Comparison of ENCODE assay signal across 29 cellular contexts in genomic region chr20:1754749-1755148, GRCh38.
"Had no signal": no experiment of that assay in that cellular context is flagged by ENCODE, and none has a peak within 500 bp of the region (broad histone marks: within the 10 kb centered on the region; RNA-seq: fewer than 3 reads in every experiment).

No MANE protein-coding gene starts in this region.

- ATAC-seq: stimulated activated effector memory CD8-positive, alpha-beta T cell treated with anti-CD3 and anti-CD28 coated beads, Interleukin-12 subunit alpha, Interleukin-12 subunit beta, amount 100 ng/mL, for 72 hours; stimulated activated memory B cell treated with anti-CD40 and anti-IgM and Interleukin-4, amounts not matched to agents 10 μg/mL and 1 μg/mL and 100 μg/mL, for 72 hours; stimulated activated naive B cell treated with anti-CD40 and anti-IgM and Interleukin-4, amounts not matched to agents 10 μg/mL and 1 μg/mL and 100 μg/mL, for 72 hours; stimulated activated naive CD8-positive, alpha-beta T cell treated with anti-CD3 and anti-CD28 coated beads, Interleukin-15, amount 100 ng/mL, for 72 hours; stimulated activated naive CD8-positive, alpha-beta T cell treated with anti-CD3 and anti-CD28 coated beads, Interleukin-15, Interleukin-2, amounts not matched to agents 100 U/mL and 50 U/mL, for 24 hours; upper lobe of right lung had no signal

- FAIRE-seq: urothelium cell line had no signal

- H3K36me3 Mint-ChIP-seq: stimulated activated effector memory CD8-positive, alpha-beta T cell treated with anti-CD3 and anti-CD28 coated beads, Interleukin-12 subunit alpha, Interleukin-12 subunit beta, amount 100 ng/mL, for 72 hours; stimulated activated naive B cell treated with anti-CD40 and anti-IgM and Interleukin-4, amounts not matched to agents 10 μg/mL and 1 μg/mL and 100 μg/mL, for 72 hours; type B pancreatic cell had no signal

- H3K4me1 ChIP-seq: stomach, suprapubic skin, testis, thyroid gland, tibial artery, upper lobe of right lung, uterus, vagina had no signal

- H3K9me3 ChIP-seq: suprapubic skin, testis, thoracic aorta, thyroid gland, tibial artery, tibial nerve, transverse colon, upper lobe of left lung, upper lobe of right lung, uterus, vagina had no signal

- H3K27ac ChIP-seq: stomach, suprapubic skin, testis, thoracic aorta, thyroid gland, tibial artery, tibial nerve, transverse colon, upper lobe of left lung, upper lobe of right lung, uterus, vagina had no signal

- H3K27me3 Mint-ChIP-seq: stimulated activated memory B cell treated with anti-CD40 and anti-IgM and Interleukin-4, amounts not matched to agents 10 μg/mL and 1 μg/mL and 100 μg/mL, for 72 hours; stimulated activated naive B cell treated with anti-CD40 and anti-IgM and Interleukin-4, amounts not matched to agents 10 μg/mL and 1 μg/mL and 100 μg/mL, for 72 hours; stimulated activated naive CD8-positive, alpha-beta T cell treated with anti-CD3 and anti-CD28 coated beads, Interleukin-15, amount 100 ng/mL, for 72 hours; stimulated activated naive CD8-positive, alpha-beta T cell treated with anti-CD3 and anti-CD28 coated beads, Interleukin-15, Interleukin-2, amounts not matched to agents 100 ng/mL and 50 ng/mL, for 24 hours had no signal

- H3K27ac Mint-ChIP-seq: stimulated activated effector memory CD8-positive, alpha-beta T cell treated with anti-CD3 and anti-CD28 coated beads, Interleukin-12 subunit alpha, Interleukin-12 subunit beta, amount 100 ng/mL, for 72 hours; stimulated activated memory B cell treated with anti-CD40 and anti-IgM and Interleukin-4, amounts not matched to agents 10 μg/mL and 1 μg/mL and 100 μg/mL, for 72 hours; stimulated activated naive CD8-positive, alpha-beta T cell treated with anti-CD3 and anti-CD28 coated beads, Interleukin-15, Interleukin-2, amounts not matched to agents 100 ng/mL and 50 ng/mL, for 24 hours; type B pancreatic cell had no signal

- H3K9me3 Mint-ChIP-seq: stimulated activated effector memory CD8-positive, alpha-beta T cell treated with anti-CD3 and anti-CD28 coated beads, Interleukin-12 subunit alpha, Interleukin-12 subunit beta, amount 100 ng/mL, for 72 hours; type B pancreatic cell had no signal

- H3K4me3 ChIP-seq: stomach, suprapubic skin, testis, thoracic aorta, thyroid gland, tibial artery, tibial nerve, transverse colon, upper lobe of left lung, upper lobe of right lung, uterus, vagina had no signal

- H3K27me3 ChIP-seq: suprapubic skin, testis, thyroid gland, tibial artery, tibial nerve, transverse colon, upper lobe of left lung, uterus, vagina had no signal

- H3K36me3 ChIP-seq: stomach, suprapubic skin, thoracic aorta, thyroid gland, tibial artery, tibial nerve, transverse colon, upper lobe of left lung, upper lobe of right lung, uterus, vagina had no signal

- H3K4me3 Mint-ChIP-seq: stimulated activated effector memory CD8-positive, alpha-beta T cell treated with anti-CD3 and anti-CD28 coated beads, Interleukin-12 subunit alpha, Interleukin-12 subunit beta, amount 100 ng/mL, for 72 hours; stimulated activated memory B cell treated with anti-CD40 and anti-IgM and Interleukin-4, amounts not matched to agents 10 μg/mL and 1 μg/mL and 100 μg/mL, for 72 hours; stimulated activated naive B cell treated with anti-CD40 and anti-IgM and Interleukin-4, amounts not matched to agents 10 μg/mL and 1 μg/mL and 100 μg/mL, for 72 hours; stimulated activated naive CD8-positive, alpha-beta T cell treated with anti-CD3 and anti-CD28 coated beads, Interleukin-15, amount 100 ng/mL, for 72 hours; stimulated activated naive CD8-positive, alpha-beta T cell treated with anti-CD3 and anti-CD28 coated beads, Interleukin-15, Interleukin-2, amounts not matched to agents 100 ng/mL and 50 ng/mL, for 24 hours; type B pancreatic cell had no signal

- DNase-seq: stimulated activated CD4-positive, alpha-beta T cell treated with anti-CD3 and anti-CD28 coated beads, Interleukin-2, amount 100 ng/mL, for 48 hours; stimulated activated CD4-positive, alpha-beta T cell treated with anti-CD3 and anti-CD28 coated beads, Interleukin-4, amount 100 ng/mL, for 1 hour; stimulated activated CD4-positive, alpha-beta T cell treated with anti-CD3 and anti-CD28 coated beads, Interleukin-4, amount 100 ng/mL, for 24 hours; stimulated activated CD4-positive, alpha-beta T cell treated with anti-CD3 and anti-CD28 coated beads, Interleukin-4, amount 100 ng/mL, for 4 hours; stimulated activated CD8-positive, alpha-beta memory T cell treated with anti-CD3 and anti-CD28 coated beads, Interleukin-4, amount 100 ng/mL, for 48 hours; stimulated activated naive B cell treated with anti-CD40 and anti-IgM and Interleukin-4, amounts not matched to agents 10 μg/mL and 1 μg/mL and 100 μg/mL, for 72 hours; stimulated activated naive CD4-positive, alpha-beta T cell; stimulated activated naive CD4-positive, alpha-beta T cell treated with Interleukin-2 at 50 U/mL for 16 hours; stimulated activated naive CD8-positive, alpha-beta T cell treated with anti-CD3 and anti-CD28 coated beads, Interleukin-15, amount 100 ng/mL, for 72 hours; stimulated activated naive CD8-positive, alpha-beta T cell treated with anti-CD3 and anti-CD28 coated beads, Interleukin-15, Interleukin-2, amounts not matched to agents 100 U/mL and 50 U/mL, for 24 hours; stomach; substantia nigra; testis; thyroid gland; tibial artery; transverse colon; trophoblast cell; upper lobe of left lung; upper lobe of right lung; uterus had no signal
